ENCODE assay signal across 8 cellular contexts in the genomic region with DNA sequence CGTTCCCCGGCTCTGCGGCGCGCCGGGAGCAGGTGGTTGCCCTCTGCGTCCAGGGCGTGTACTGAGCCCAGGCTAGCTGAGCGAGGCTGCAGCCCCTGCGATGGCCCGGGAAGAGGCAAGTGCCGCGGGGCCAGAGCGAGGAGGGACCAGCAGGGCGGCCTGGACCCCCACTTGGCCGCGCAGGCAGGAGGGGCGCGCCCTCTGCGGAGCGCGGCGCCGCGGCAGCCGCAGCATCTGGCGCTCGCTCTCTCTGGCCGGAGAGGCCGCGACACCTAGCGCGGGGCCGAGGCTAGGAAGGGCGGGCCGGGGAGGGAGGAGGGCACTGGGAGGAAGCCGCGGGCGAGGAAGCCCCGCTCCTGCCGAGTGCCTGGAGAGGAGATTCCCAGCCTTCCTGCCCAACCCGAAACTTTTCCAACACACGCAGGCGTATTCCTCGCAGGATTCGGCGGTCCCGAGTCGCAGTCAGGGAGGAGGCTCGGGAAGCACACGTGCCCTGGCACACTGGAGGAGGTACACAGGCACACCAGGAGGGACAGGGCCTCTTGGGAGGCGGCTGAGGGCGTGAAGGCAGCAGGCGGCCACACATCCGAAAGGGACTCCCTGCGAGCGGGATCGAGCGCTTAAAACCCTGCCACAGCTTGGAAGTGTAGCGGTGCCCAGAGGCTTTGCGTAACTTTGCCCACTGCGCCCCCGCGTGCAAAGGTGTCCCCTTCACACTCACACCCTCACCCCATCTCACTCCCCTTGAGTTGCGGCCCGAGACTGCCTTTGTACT. TPM values are rescaled to one million over a fixed set of nuclear protein-coding genes. Genes with fewer than 3 reads are reported as not detected.
DNase-seq lines count a peak whose midpoint lies in the region; ATAC-seq, FAIRE-seq and TF ChIP-seq lines count a peak whose summit lies in the region.

No MANE protein-coding gene starts in this region.

- DNase-seq in DMS 273 treated with DMSO at 0.1 percent for 48 hours (lab: John Stamatoyannopoulos, UW) (peak; percentile 36), NCI-H2081 (lab: John Stamatoyannopoulos, UW) (peak; percentile 73 to 79), epithelial cell of proximal tubule (ENCODE audit: low read depth) (no peak), GF-D8 (lab: John Stamatoyannopoulos, UW) (no peak), GM12891 (ENCODE audit: insufficient read length, low spot score) (no peak), osteocyte (ENCODE audit: extremely low spot score, unreplicated experiment) (no peak)

- H2AFZ ChIP-seq in neural cell (ENCODE audit: low read depth, low read length) = no peak overlapping the region

- H3K4me3 ChIP-seq in epithelial cell of proximal tubule (ENCODE audit: low read depth, low read length) = peak overlapping the region; percentile 14
- H3K4me3 ChIP-seq in neural cell (ENCODE audit: low read length) = peak overlapping the region; percentile 69

- FAIRE-seq in GM12891 (lab: Jason Lieb, UNC) = no peak

- H3K4me2 ChIP-seq in neural cell (ENCODE audit: low read length) = peak overlapping the region; percentile 45

- TF ChIP-seq CTCF in epithelial cell of proximal tubule (conservative IDR thresholded peaks at IDR 0.05; ENCODE audit: low read depth, low read length) = no peak
- peak; percentile 20 for TF ChIP-seq CTCF in neural cell (IDR thresholded peaks at IDR 0.05; ENCODE audit: poor library complexity, severe bottlenecking)
- no peak for TF ChIP-seq CTCF in osteocyte (IDR thresholded peaks at IDR 0.05)

- H4K20me1 ChIP-seq in neural cell (ENCODE audit: insufficient read depth) = no peaks in the 10 kb centered on the region

- TF ChIP-seq RAD21 in neural cell (conservative IDR thresholded peaks at IDR 0.05) = no peak

- no peak for TF ChIP-seq POLR2A in GM12891 (IDR thresholded peaks at IDR 0.05; ENCODE audit: low read depth, low read length)

- no peak overlapping the region for H3K9ac ChIP-seq in neural cell (ENCODE audit: low read length)

- no peaks in the 10 kb centered on the region for H3K9me2 ChIP-seq in neural cell (ENCODE audit: insufficient read depth, low read length)

- H3K27ac Mint-ChIP-seq in osteocyte (ENCODE audit: unreplicated experiment) = no peak overlapping the region

- H3F3A ChIP-seq in neural cell (ENCODE audit: insufficient read depth, low read length, poor library complexity, severe bottlenecking) = peaks cover 7% of the 10 kb centered on the region

- H3K79me2 ChIP-seq in neural cell (replicated peaks; ENCODE audit: insufficient read depth, low read length) = no peaks in the 10 kb centered on the region

- H3K36me3 Mint-ChIP-seq in osteocyte (ENCODE audit: unreplicated experiment) = no peaks in the 10 kb centered on the region

- H3K27me3 ChIP-seq in neural cell (ENCODE audit: insufficient read depth, low read depth, low read length) = peaks cover 92% of the 10 kb centered on the region

- TF ChIP-seq EP300 in neural cell (conservative IDR thresholded peaks at IDR 0.05; ENCODE audit: poor library complexity, severe bottlenecking) = no peak

- H3K4me3 Mint-ChIP-seq in osteocyte (ENCODE audit: unreplicated experiment) = no peak overlapping the region

- peaks cover 29% of the 10 kb centered on the region for H3K4me1 Mint-ChIP-seq in osteocyte (ENCODE audit: unreplicated experiment)

- ATAC-seq in HG02610 (IDR thresholded peaks at IDR 0.05; ENCODE audit: unreplicated experiment) = no peak

- H3K27ac ChIP-seq in neural cell (ENCODE audit: low read length) = no peak overlapping the region

- no peaks in the 10 kb centered on the region for H3K36me3 ChIP-seq in neural cell (ENCODE audit: insufficient read depth, low read length)

- peaks cover 79% of the 10 kb centered on the region for H3K27me3 Mint-ChIP-seq in osteocyte (ENCODE audit: unreplicated experiment)

- H3K9me3 Mint-ChIP-seq in osteocyte (ENCODE audit: unreplicated experiment) = no peaks in the 10 kb centered on the region

- H3K9me3 ChIP-seq in neural cell (ENCODE audit: low read length) = no peaks in the 10 kb centered on the region

TF ChIP-seq in neural cell, 6 proteins besides CTCF, POLR2A, EP300 and RAD21:
- peak; percentile 24 for TF ChIP-seq POLR2AphosphoS5 (IDR thresholded peaks at IDR 0.05)
- TF ChIP-seq EZH2 (IDR thresholded peaks at IDR 0.05; ENCODE audit: borderline replicate concordance, insufficient read depth, low read length, poor library complexity, severe bottlenecking) = peak; percentile 83
- no peak for TF ChIP-seq MXI1 (conservative IDR thresholded peaks at IDR 0.05; ENCODE audit: poor library complexity, severe bottlenecking)

TF ChIP-seq in GM12891, 5 proteins besides CTCF, POLR2A, EP300 and RAD21:
- TF ChIP-seq PAX5 (IDR thresholded peaks at IDR 0.05; ENCODE audit: insufficient read depth, low read length, severe bottlenecking) = no peak
- TF ChIP-seq TAF1 (IDR thresholded peaks at IDR 0.05; ENCODE audit: low read depth, low read length) = no peak
- no peak for TF ChIP-seq POU2F2 (IDR thresholded peaks at IDR 0.05; ENCODE audit: low read depth, low read length)
- no peak for TF ChIP-seq SPI1 (IDR thresholded peaks at IDR 0.05; ENCODE audit: low read depth, low read length)
- TF ChIP-seq POLR2AphosphoS5 (IDR thresholded peaks at IDR 0.05; ENCODE audit: low read depth, low read length) = no peak

RNA-seq across cellular contexts. Expression of gene PROX1, which starts 4.8 kb away (rescaled TPM):
- total RNA-seq in epithelial cell of proximal tubule = under 0.01 and 0.06 TPM in 2 replicates
- 0.62 and 1.0 TPM in 2 replicates for polyA plus RNA-seq in neural cell
- 1.5 and 2.4 TPM in 2 replicates for polyA minus RNA-seq in neural cell
- 0.01 TPM for polyA plus RNA-seq in GM12891 (2012; ENCODE audit: low read depth, missing spikeins)
- 0.32 and 0.81 TPM in 2 replicates for total RNA-seq in osteocyte

Comparison
In these comparisons a context has a peak if more than half of its experiments do, and no peak if none do; other contexts are left out.
1. DNase-seq: peak in DMS 273 treated with DMSO at 0.1 percent for 48 hours (single experiment) and NCI-H2081 (2 of 2); none in epithelial cell of proximal tubule (single experiment), GF-D8 (single experiment), GM12891 (single experiment) and osteocyte (single experiment).